Comparison of ENCODE assay signal across 17 cellular contexts in genomic region chr9:22169243-22169642, GRCh38.
DNase-seq lines count a peak whose midpoint lies in the region; ATAC-seq and TF ChIP-seq lines count a peak whose summit lies in the region.
"Had no signal": no experiment of that assay in that cellular context is flagged by ENCODE, and none has a peak within 500 bp of the region (broad histone marks: within the 10 kb centered on the region; RNA-seq: fewer than 3 reads in every experiment).

No MANE protein-coding gene starts in this region.

- H3K27me3 Mint-ChIP-seq in dendritic cell treated with granulocyte-macrophage colony-stimulating factor and Interleukin-4, amounts not matched to agents 40 ng/mL and 50 ng/mL, for 4 days, result peaks cover 11% of the 10 kb centered on the region
- H3K27me3 Mint-ChIP-seq in naive thymus-derived CD4-positive, alpha-beta T cell, result peaks cover 0 to 44% (median 8%) of the 10 kb centered on the region in 5 donors

- no peak overlapping the region for H2AFZ ChIP-seq in OCI-LY3 (ENCODE audit: low read depth, low read length)

- peaks cover 53% of the 10 kb centered on the region for H3K4me1 ChIP-seq in OCI-LY3 (ENCODE audit: low read length)
- no peaks in the 10 kb centered on the region for H3K4me1 ChIP-seq in naive thymus-derived CD4-positive, alpha-beta T cell (ENCODE audit: control insufficient read depth in 2 of 2, insufficient read depth in 2 of 2, low read length in 2 of 2)
- no peaks in the 10 kb centered on the region for H3K4me1 ChIP-seq in adrenal gland (replicated peaks in 1 of 2)
- H3K4me1 ChIP-seq: prostate gland had no signal

- peaks cover 37% of the 10 kb centered on the region for H3K4me1 Mint-ChIP-seq in dendritic cell treated with granulocyte-macrophage colony-stimulating factor and Interleukin-4, amounts not matched to agents 40 ng/mL and 50 ng/mL, for 4 days (ENCODE audit: low read depth)
- H3K4me1 Mint-ChIP-seq in naive thymus-derived CD4-positive, alpha-beta T cell, result peaks cover 0 to 5% (median 0%) of the 10 kb centered on the region in 7 donors
- H3K4me1 Mint-ChIP-seq: central memory CD8-positive, alpha-beta T cell; immature natural killer cell had no signal

- no peaks in the 10 kb centered on the region for H3K36me3 Mint-ChIP-seq in dendritic cell treated with granulocyte-macrophage colony-stimulating factor and Interleukin-4, amounts not matched to agents 40 ng/mL and 50 ng/mL, for 4 days (ENCODE audit: low read depth)
- no peaks in the 10 kb centered on the region for H3K36me3 Mint-ChIP-seq in naive thymus-derived CD4-positive, alpha-beta T cell
- H3K36me3 Mint-ChIP-seq: immature natural killer cell had no signal

- H3K27me3 ChIP-seq in OCI-LY3 (ENCODE audit: low read depth, low read length), result no peaks in the 10 kb centered on the region
- no peaks in the 10 kb centered on the region for H3K27me3 ChIP-seq in naive thymus-derived CD4-positive, alpha-beta T cell (ENCODE audit: control insufficient read depth in 2 of 2, insufficient read depth in 2 of 2, low read length in 2 of 2)
- H3K27me3 ChIP-seq in adrenal gland, result no peaks in the 10 kb centered on the region

- peak; percentile 44 for DNase-seq in EH (ENCODE audit: low read depth)
- no peak for DNase-seq in naive thymus-derived CD4-positive, alpha-beta T cell
- no peak for DNase-seq in NCI-H2196 treated with DMSO at 0.1 percent for 48 hours (lab: John Stamatoyannopoulos, UW; ENCODE audit: unreplicated experiment)
- no peak for DNase-seq in adrenal gland
- DNase-seq in iPS-NIHi11 (ENCODE audit: low spot score), result no peak
- DNase-seq in stimulated activated CD4-positive, alpha-beta T cell treated with anti-CD3 and anti-CD28 coated beads, Interleukin-4, amount 100 ng/mL, for 1 hour, result no peak
- DNase-seq: activated CD8-positive, alpha-beta T cell treated with anti-CD3 and anti-CD28 coated beads for 36 hours; activated gamma-delta T cell treated with Interleukin-2 at 50 U/mL for 16 hours; immature natural killer cell; mucosa of descending colon; NCI-H2171; stimulated activated CD4-positive, alpha-beta T cell treated with anti-CD3 and anti-CD28 coated beads, Interleukin-4, amount 100 ng/mL, for 24 hours had no signal

- H3K9me3 Mint-ChIP-seq in dendritic cell treated with granulocyte-macrophage colony-stimulating factor and Interleukin-4, amounts not matched to agents 40 ng/mL and 50 ng/mL, for 4 days, result no peaks in the 10 kb centered on the region
- H3K9me3 Mint-ChIP-seq in naive thymus-derived CD4-positive, alpha-beta T cell, result no peaks in the 10 kb centered on the region
- H3K9me3 Mint-ChIP-seq: activated CD8-positive, alpha-beta T cell treated with anti-CD3 and anti-CD28 coated beads for 36 hours; central memory CD8-positive, alpha-beta T cell; stimulated activated naive CD8-positive, alpha-beta T cell treated with anti-CD3 and anti-CD28 coated beads, Interleukin-15, Interleukin-2, amounts not matched to agents 100 ng/mL and 50 ng/mL, for 24 hours had no signal

- H3K4me2 ChIP-seq in OCI-LY3 (ENCODE audit: low read length), result peak overlapping the region; percentile 65

- peak overlapping the region; percentile 91 for H3K27ac ChIP-seq in OCI-LY3 (ENCODE audit: low read length)
- H3K27ac ChIP-seq in naive thymus-derived CD4-positive, alpha-beta T cell (ENCODE audit: low read depth, low read length), result no peak overlapping the region
- H3K27ac ChIP-seq in adrenal gland, result peak overlapping the region in 1 of 5 donors; percentile 47
- H3K27ac ChIP-seq: prostate gland had no signal

- H3K27ac Mint-ChIP-seq in dendritic cell treated with granulocyte-macrophage colony-stimulating factor and Interleukin-4, amounts not matched to agents 40 ng/mL and 50 ng/mL, for 4 days, result peak overlapping the region; percentile 35
- no peak overlapping the region for H3K27ac Mint-ChIP-seq in naive thymus-derived CD4-positive, alpha-beta T cell
- H3K27ac Mint-ChIP-seq: activated CD8-positive, alpha-beta T cell treated with anti-CD3 and anti-CD28 coated beads for 36 hours; immature natural killer cell; stimulated activated naive CD8-positive, alpha-beta T cell treated with anti-CD3 and anti-CD28 coated beads, Interleukin-15, Interleukin-2, amounts not matched to agents 100 ng/mL and 50 ng/mL, for 24 hours had no signal

- H4K20me1 ChIP-seq in OCI-LY3 (ENCODE audit: insufficient read depth, low read length), result no peaks in the 10 kb centered on the region

- intact Hi-C loops in dendritic cell treated with granulocyte-macrophage colony-stimulating factor and Interleukin-4, amounts not matched to agents 40 ng/mL and 50 ng/mL, for 4 days (cut with micrococcal nuclease), result loop anchor here (10.0 kb wide), 2 partner anchors 134 to 164 kb away; partner anchors contain the start of gene CDKN2B
- intact Hi-C loops in naive thymus-derived CD4-positive, alpha-beta T cell (cut with micrococcal nuclease), result no loop called here
- intact Hi-C loops in adrenal gland (cut with DNase I), result no loop called here

- no peak overlapping the region for H3K4me3 Mint-ChIP-seq in dendritic cell treated with granulocyte-macrophage colony-stimulating factor and Interleukin-4, amounts not matched to agents 40 ng/mL and 50 ng/mL, for 4 days
- no peak overlapping the region for H3K4me3 Mint-ChIP-seq in naive thymus-derived CD4-positive, alpha-beta T cell
- H3K4me3 Mint-ChIP-seq: activated CD8-positive, alpha-beta T cell treated with anti-CD3 and anti-CD28 coated beads for 36 hours; central memory CD8-positive, alpha-beta T cell; immature natural killer cell; stimulated activated naive CD8-positive, alpha-beta T cell treated with anti-CD3 and anti-CD28 coated beads, Interleukin-15, Interleukin-2, amounts not matched to agents 100 ng/mL and 50 ng/mL, for 24 hours had no signal

- POLR2A ChIA-PET in naive thymus-derived CD4-positive, alpha-beta T cell (lab: Charles Lee), result no interaction called here

- H3K9ac ChIP-seq in OCI-LY3 (ENCODE audit: low read length), result no peak overlapping the region

- H3K9me3 ChIP-seq in OCI-LY3 (ENCODE audit: insufficient read depth, low read length) (no peaks in the 10 kb centered on the region), adrenal gland (replicated peaks in 1 of 3) (no peaks in the 10 kb centered on the region)
- H3K9me3 ChIP-seq in naive thymus-derived CD4-positive, alpha-beta T cell (ENCODE audit: control insufficient read depth in 2 of 3, low read length in 3 of 3), result no peaks in the 10 kb centered on the region
- H3K9me3 ChIP-seq: mucosa of descending colon, prostate gland had no signal

- WGBS in adrenal gland, 4 donors, result 63 to 66% (median 66%) methylated on average over 2 of the region's 2 CpGs

- H3K4me3 ChIP-seq in OCI-LY3 (ENCODE audit: low read length), result no peak overlapping the region
- no peak overlapping the region for H3K4me3 ChIP-seq in naive thymus-derived CD4-positive, alpha-beta T cell (ENCODE audit: low read length)
- no peak overlapping the region for H3K4me3 ChIP-seq in adrenal gland
- H3K4me3 ChIP-seq: mucosa of descending colon, prostate gland had no signal

- TF ChIP-seq POLR2A in adrenal gland (IDR thresholded peaks at IDR 0.05), result no peak

- no peaks in the 10 kb centered on the region for H3K79me2 ChIP-seq in OCI-LY3 (ENCODE audit: low read length)

- TF ChIP-seq CTCF in OCI-LY3 (IDR thresholded peaks at IDR 0.05; ENCODE audit: low read depth, low read length) (no peak), adrenal gland (IDR thresholded peaks at IDR 0.05) (no peak)

- H3K36me3 ChIP-seq in OCI-LY3 (replicated peaks; ENCODE audit: low read depth, low read length) (no peaks in the 10 kb centered on the region), adrenal gland (replicated peaks in 1 of 2) (no peaks in the 10 kb centered on the region)
- no peaks in the 10 kb centered on the region for H3K36me3 ChIP-seq in naive thymus-derived CD4-positive, alpha-beta T cell (ENCODE audit: control insufficient read depth in 2 of 3, insufficient read depth in 3 of 3, low read length in 3 of 3)
- H3K36me3 ChIP-seq: prostate gland had no signal

- peak; percentile 36 for ATAC-seq in naive thymus-derived CD4-positive, alpha-beta T cell
- ATAC-seq: activated CD8-positive, alpha-beta T cell treated with anti-CD3 and anti-CD28 coated beads for 36 hours; mucosa of descending colon had no signal

- CTCF ChIA-PET in naive thymus-derived CD4-positive, alpha-beta T cell (lab: Charles Lee), result no interaction called here
